28 cellular contexts compared by ENCODE assay signal in the genomic region with DNA sequence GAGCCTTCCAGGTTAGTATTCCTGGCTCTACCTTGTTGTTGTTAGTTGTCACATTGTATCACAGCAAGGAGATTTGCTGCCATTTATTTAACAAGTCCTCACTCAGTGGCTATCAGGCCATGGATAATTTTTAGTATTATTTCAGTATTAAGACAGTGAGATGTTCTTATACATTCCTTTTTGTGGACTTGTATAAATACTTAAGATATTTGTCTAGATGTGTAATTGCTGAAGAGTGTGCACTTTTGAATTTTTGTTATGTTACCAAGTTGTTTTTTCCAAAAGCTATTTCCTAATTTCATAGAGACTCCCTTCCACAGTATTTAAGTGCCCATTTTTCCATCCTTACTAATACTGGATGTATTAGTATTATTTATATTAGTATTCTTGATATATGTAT.
"Had no signal": no experiment of that assay in that cellular context is flagged by ENCODE, and none has a peak within 500 bp of the region (broad histone marks: within the 10 kb centered on the region; RNA-seq: fewer than 3 reads in every experiment).

No MANE protein-coding gene starts in this region.

- H3K27me3 ChIP-seq: body of pancreas, cardiac muscle cell, gastroesophageal sphincter, stomach, uterus had no signal

- H3K4me3 ChIP-seq: body of pancreas, cardiac muscle cell, gastroesophageal sphincter, skin epidermis, stomach, uterus had no signal

- H3K9me3 ChIP-seq: body of pancreas, gastroesophageal sphincter, stomach, uterus had no signal

- ATAC-seq: activated CD8-positive, alpha-beta memory T cell treated with anti-CD3 and anti-CD28 coated beads, Interleukin-2, amount 10 ng/mL, durations not matched to agents 7 days and 5 days; activated CD8-positive, alpha-beta T cell treated with anti-CD3 and anti-CD28 coated beads for 36 hours; body of pancreas; gastroesophageal sphincter; right cardiac atrium; stimulated activated memory B cell treated with anti-CD40 and anti-IgM and Interleukin-4, amounts not matched to agents 10 μg/mL and 1 μg/mL and 100 μg/mL, for 72 hours had no signal

- H3K27ac ChIP-seq: body of pancreas, cardiac muscle cell, gastroesophageal sphincter, parathyroid adenoma, skin epidermis, stomach, uterus, WERI-Rb-1 had no signal

- H3K36me3 ChIP-seq: cardiac muscle cell, uterus, WERI-Rb-1 had no signal

- H3K9ac ChIP-seq: parathyroid adenoma had no signal

- H2AFZ ChIP-seq: parathyroid adenoma had no signal

- H3K4me1 ChIP-seq: body of pancreas, gastroesophageal sphincter, uterus had no signal

- DNase-seq: activated CD4-positive, alpha-beta T cell treated with anti-CD3 and anti-CD28 coated beads, Interleukin-2, amount 10 ng/mL, durations not matched to agents 7 days and 5 days; activated CD4-positive, CD25-positive, alpha-beta regulatory T cell treated with anti-CD3 and anti-CD28 coated beads, Interleukin-2, amount 50 U/mL, for 72 hours; activated CD8-positive, alpha-beta memory T cell treated with anti-CD3 and anti-CD28 coated beads, Interleukin-2, amount 10 ng/mL, durations not matched to agents 7 days and 5 days; activated CD8-positive, alpha-beta T cell treated with anti-CD3 and anti-CD28 coated beads for 36 hours; activated effector memory CD4-positive, alpha-beta T cell treated with anti-CD3 and anti-CD28 coated beads, Interleukin-2, amount 50 U/mL, for 16 hours; activated naive CD4-positive, alpha-beta T cell treated with anti-CD3 and anti-CD28 coated beads, Interleukin-2, amount 10 ng/mL, durations not matched to agents 7 days and 5 days; activated T-cell treated with anti-CD3 and anti-CD28 coated beads for 4 hours; anterior cingulate cortex; body of pancreas; dermis blood vessel endothelial cell; effector memory CD4-positive, alpha-beta T cell; head of caudate nucleus; hypothalamus; islet precursor cell; left colon; mesenchymal stem cell; naive B cell; nucleus accumbens; right cardiac atrium; stimulated activated CD4-positive, alpha-beta T cell treated with anti-CD3 and anti-CD28 coated beads, Interleukin-2, amount 100 ng/mL, for 24 hours; stomach; uterus; WERI-Rb-1 had no signal
